Comparison of ENCODE assay signal across 8 cellular contexts in the genomic region with DNA sequence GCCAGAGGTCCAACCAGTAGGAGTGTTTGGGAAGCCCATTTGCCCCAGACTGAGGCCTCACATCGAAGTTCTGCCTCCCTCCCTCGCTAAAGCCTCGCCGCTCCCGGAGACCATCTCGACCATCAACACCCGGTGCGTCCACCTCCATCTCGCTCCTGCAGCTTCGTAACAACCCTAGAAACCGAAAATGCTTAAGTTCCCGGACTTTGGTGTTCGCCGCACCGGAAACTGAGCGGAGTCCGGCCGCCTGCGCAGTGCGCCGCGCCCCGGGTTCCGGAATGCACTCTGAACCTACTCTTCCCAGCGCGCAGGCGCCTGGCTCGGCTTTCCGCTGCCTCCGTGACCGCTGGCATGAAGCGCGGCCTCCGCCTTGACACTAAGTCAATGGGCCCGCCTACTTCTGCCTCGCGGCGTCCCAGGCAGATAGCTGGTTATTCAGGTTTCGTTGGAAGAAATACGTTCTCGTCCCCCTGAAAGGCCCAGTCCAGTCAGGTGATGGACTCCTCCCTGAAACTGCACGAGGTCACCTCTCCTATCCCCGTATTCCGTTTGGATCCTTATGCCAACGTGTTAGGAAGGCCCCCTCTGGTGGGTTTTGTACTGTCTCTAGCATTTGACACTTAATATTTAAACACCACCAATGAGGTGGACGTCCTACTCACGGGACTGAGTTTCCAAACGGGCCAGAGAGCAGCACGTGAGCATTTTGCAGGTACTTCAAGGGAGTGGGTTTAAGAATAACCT. TPM values are rescaled to one million over a fixed set of nuclear protein-coding genes. Genes with fewer than 3 reads are reported as not detected.
DNase-seq lines count a peak whose midpoint lies in the region; ATAC-seq and TF ChIP-seq lines count a peak whose summit lies in the region.

No MANE protein-coding gene starts in this region.

- H3K27me3 ChIP-seq in CD8-positive, alpha-beta T cell (ENCODE audit: insufficient read depth, low read length): no peaks in the 10 kb centered on the region
- H3K27me3 ChIP-seq in HUES64 (ENCODE audit: insufficient read depth, low read length) (no peaks in the 10 kb centered on the region), esophagus muscularis mucosa (no peaks in the 10 kb centered on the region)

- peak overlapping the region; percentile 95 for H3K27ac ChIP-seq in CD8-positive, alpha-beta T cell (ENCODE audit: low read depth, low read length)
- peak overlapping the region; percentile 75 for H3K27ac ChIP-seq in HUES64 (ENCODE audit: low read depth, low read length)
- peak overlapping the region; percentile 88 to 93 (median 90) for H3K27ac ChIP-seq in esophagus muscularis mucosa (replicated peaks in 1 of 4)

- peak; percentile 79 to 94 (median 89) for DNase-seq in CD8-positive, alpha-beta T cell
- peak; percentile 89 for DNase-seq in activated CD8-positive, alpha-beta memory T cell treated with anti-CD3 and anti-CD28 coated beads, Interleukin-2, amount 50 U/mL, for 4 hours
- peak; percentile 97 for DNase-seq in esophagus muscularis mucosa (ENCODE audit: extremely low spot score)
- peak; percentile 83 to 93 (median 88) for DNase-seq in naive thymus-derived CD8-positive, alpha-beta T cell
- no peak for DNase-seq in NCI-H524 (lab: John Stamatoyannopoulos, UW)

- H3K27me3 Mint-ChIP-seq in CD8-positive, alpha-beta T cell (ENCODE audit: low read depth): no peaks in the 10 kb centered on the region
- H3K27me3 Mint-ChIP-seq in naive thymus-derived CD8-positive, alpha-beta T cell: no peaks in the 10 kb centered on the region
- H3K27me3 Mint-ChIP-seq in stimulated activated naive CD8-positive, alpha-beta T cell treated with anti-CD3 and anti-CD28 coated beads, Interleukin-15, Interleukin-2, amounts not matched to agents 100 ng/mL and 50 ng/mL, for 24 hours: no peaks in the 10 kb centered on the region

- peaks cover 36% of the 10 kb centered on the region for H3K36me3 Mint-ChIP-seq in CD8-positive, alpha-beta T cell
- H3K36me3 Mint-ChIP-seq in naive thymus-derived CD8-positive, alpha-beta T cell: peaks cover 8 to 30% (median 24%) of the 10 kb centered on the region in 3 donors
- peaks cover 48% of the 10 kb centered on the region for H3K36me3 Mint-ChIP-seq in stimulated activated naive CD8-positive, alpha-beta T cell treated with anti-CD3 and anti-CD28 coated beads, Interleukin-15, Interleukin-2, amounts not matched to agents 100 ng/mL and 50 ng/mL, for 24 hours (ENCODE audit: low read depth)

- H3K9me3 Mint-ChIP-seq in CD8-positive, alpha-beta T cell: peaks cover 2% of the 10 kb centered on the region
- peaks cover 0 to 2% (median 0%) of the 10 kb centered on the region in 9 donors for H3K9me3 Mint-ChIP-seq in naive thymus-derived CD8-positive, alpha-beta T cell
- peaks cover 4% of the 10 kb centered on the region for H3K9me3 Mint-ChIP-seq in stimulated activated naive CD8-positive, alpha-beta T cell treated with anti-CD3 and anti-CD28 coated beads, Interleukin-15, Interleukin-2, amounts not matched to agents 100 ng/mL and 50 ng/mL, for 24 hours

- H3K27ac Mint-ChIP-seq in CD8-positive, alpha-beta T cell: peak overlapping the region; percentile 99
- H3K27ac Mint-ChIP-seq in naive thymus-derived CD8-positive, alpha-beta T cell: peak overlapping the region; percentile 98 to 100 (median 100)
- peak overlapping the region; percentile 98 for H3K27ac Mint-ChIP-seq in stimulated activated naive CD8-positive, alpha-beta T cell treated with anti-CD3 and anti-CD28 coated beads, Interleukin-15, Interleukin-2, amounts not matched to agents 100 ng/mL and 50 ng/mL, for 24 hours

- 50% methylated on average over 49 of the region's 49 CpGs for WGBS in HUES64
- under 1% methylated on average over 42 of the region's 49 CpGs for WGBS in esophagus muscularis mucosa

- no peaks in the 10 kb centered on the region for H3K36me3 ChIP-seq in CD8-positive, alpha-beta T cell (ENCODE audit: insufficient read depth, low read length)
- peaks cover 28% of the 10 kb centered on the region for H3K36me3 ChIP-seq in HUES64 (ENCODE audit: insufficient read depth, low read length)
- H3K36me3 ChIP-seq in esophagus muscularis mucosa: peaks cover 0 to 23% (median 14%) of the 10 kb centered on the region in 4 donors

- peak overlapping the region; percentile 99 for H3K4me3 Mint-ChIP-seq in CD8-positive, alpha-beta T cell
- peak overlapping the region; percentile 93 to 100 (median 98) for H3K4me3 Mint-ChIP-seq in naive thymus-derived CD8-positive, alpha-beta T cell
- H3K4me3 Mint-ChIP-seq in stimulated activated naive CD8-positive, alpha-beta T cell treated with anti-CD3 and anti-CD28 coated beads, Interleukin-15, Interleukin-2, amounts not matched to agents 100 ng/mL and 50 ng/mL, for 24 hours: peak overlapping the region; percentile 99

- peak overlapping the region; percentile 97 for H3K4me3 ChIP-seq in CD8-positive, alpha-beta T cell (ENCODE audit: low read depth, low read length)
- H3K4me3 ChIP-seq in HUES64 (ENCODE audit: low read length) (peak overlapping the region; percentile 89), esophagus muscularis mucosa (peak overlapping the region; percentile 62 to 89 (median 70))

- CTCF ChIA-PET in CD8-positive, alpha-beta T cell (lab: Charles Lee): interaction anchor here (0.6 to 1.6 kb wide), 7 partner anchors 8 to 259 kb away, joined by 3 to 7 read pairs (median 3); no protein-coding TSS in a partner anchor

- ATAC-seq in CD8-positive, alpha-beta T cell: peak; percentile 94
- ATAC-seq in GM21423 (IDR thresholded peaks at IDR 0.05; ENCODE audit: unreplicated experiment): peak; percentile 96
- peak; percentile 90 to 96 for ATAC-seq in naive thymus-derived CD8-positive, alpha-beta T cell

- TF ChIP-seq CTCF in CD8-positive, alpha-beta T cell (IDR thresholded peaks at IDR 0.05): no peak
- TF ChIP-seq CTCF in esophagus muscularis mucosa (IDR thresholded peaks at IDR 0.05): peak in 2 of 3 experiments; percentile 7 to 9

- intact Hi-C loops in CD8-positive, alpha-beta T cell (cut with DNase I, micrococcal nuclease): loop anchor here (1.0 to 10.0 kb wide), 7 partner anchors 88 to 1022 kb away; partner anchors contain the start of genes USP53 (in 2 of the 2) and SEC24D (in 1 of the 2)
- intact Hi-C loops in esophagus muscularis mucosa (cut with DNase I): no loop called here

- peak; percentile 47 for TF ChIP-seq POLR2A in esophagus muscularis mucosa (IDR thresholded peaks at IDR 0.05; ENCODE audit: low read depth)

- H3K9me3 ChIP-seq in CD8-positive, alpha-beta T cell (ENCODE audit: low read length): no peaks in the 10 kb centered on the region
- H3K9me3 ChIP-seq in HUES64 (ENCODE audit: insufficient read depth, low read depth, low read length) (no peaks in the 10 kb centered on the region), esophagus muscularis mucosa (no peaks in the 10 kb centered on the region)

- H3K4me1 ChIP-seq in CD8-positive, alpha-beta T cell (ENCODE audit: insufficient read depth, low read length): peaks cover 20% of the 10 kb centered on the region
- peaks cover 4% of the 10 kb centered on the region; the same call in 1 of the 2 replicates for H3K4me1 ChIP-seq in HUES64 (ENCODE audit: insufficient read depth, low read length)
- peaks cover 21 to 39% (median 33%) of the 10 kb centered on the region in 4 donors for H3K4me1 ChIP-seq in esophagus muscularis mucosa

- peak overlapping the region; percentile 80 for H3K9ac ChIP-seq in HUES64 (ENCODE audit: low read depth, low read length)

- POLR2A ChIA-PET in CD8-positive, alpha-beta T cell (lab: Charles Lee): interaction anchor here (1.0 to 2.8 kb wide), 9 partner anchors 9 to 266 kb away, joined by 3 to 13 read pairs (median 4); partner anchors contain the start of gene USP53
- POLR2A ChIA-PET in naive thymus-derived CD8-positive, alpha-beta T cell (lab: Charles Lee): interaction anchor here (0.9 to 4.5 kb wide), 7 partner anchors 10 to 328 kb away, joined by 3 to 29 read pairs (median 4); partner anchors contain the start of genes PDE5A and USP53

- no peak for TF ChIP-seq EP300 in esophagus muscularis mucosa (IDR thresholded peaks at IDR 0.05)

- H3K4me1 Mint-ChIP-seq in CD8-positive, alpha-beta T cell (ENCODE audit: low read depth): peaks cover 35% of the 10 kb centered on the region
- peaks cover 15 to 39% (median 32%) of the 10 kb centered on the region in 4 donors for H3K4me1 Mint-ChIP-seq in naive thymus-derived CD8-positive, alpha-beta T cell
- H3K4me1 Mint-ChIP-seq in stimulated activated naive CD8-positive, alpha-beta T cell treated with anti-CD3 and anti-CD28 coated beads, Interleukin-15, Interleukin-2, amounts not matched to agents 100 ng/mL and 50 ng/mL, for 24 hours (ENCODE audit: low read depth): peaks cover 45% of the 10 kb centered on the region

RNA-seq across cellular contexts. Expression of gene FABP2, which starts 21.4 kb away (rescaled TPM):
- not detected for total RNA-seq in CD8-positive, alpha-beta T cell
- not detected for polyA plus RNA-seq in HUES64 (2013, experiment 1 of 2)
- polyA plus RNA-seq in HUES64 (2013, experiment 2 of 2): not detected
- not detected for total RNA-seq in esophagus muscularis mucosa
- under 1 TPM; 0.14 to 0.47 TPM for total RNA-seq in naive thymus-derived CD8-positive, alpha-beta T cell
- polyA plus RNA-seq in naive thymus-derived CD8-positive, alpha-beta T cell: under 1 TPM in 2 of 3 donors, not detected in 1; 0.09 to 0.16 TPM

Comparison
In these comparisons a context has a peak if more than half of its experiments do, and no peak if none do; other contexts are left out.
1. DNase-seq: peak in CD8-positive, alpha-beta T cell (7 of 7), activated CD8-positive, alpha-beta memory T cell treated with anti-CD3 and anti-CD28 coated beads, Interleukin-2, amount 50 U/mL, for 4 hours (single experiment), esophagus muscularis mucosa (single experiment) and naive thymus-derived CD8-positive, alpha-beta T cell (10 of 10); none in NCI-H524 (0 of 2).
2. Peak in every context shown above with its lines, with median percentiles within 50 percentile points of each other: ATAC-seq, H3K27ac ChIP-seq, H3K4me3 ChIP-seq, H3K27ac Mint-ChIP-seq and H3K4me3 Mint-ChIP-seq.